10 cellular contexts compared by ENCODE assay signal in the genomic region with DNA sequence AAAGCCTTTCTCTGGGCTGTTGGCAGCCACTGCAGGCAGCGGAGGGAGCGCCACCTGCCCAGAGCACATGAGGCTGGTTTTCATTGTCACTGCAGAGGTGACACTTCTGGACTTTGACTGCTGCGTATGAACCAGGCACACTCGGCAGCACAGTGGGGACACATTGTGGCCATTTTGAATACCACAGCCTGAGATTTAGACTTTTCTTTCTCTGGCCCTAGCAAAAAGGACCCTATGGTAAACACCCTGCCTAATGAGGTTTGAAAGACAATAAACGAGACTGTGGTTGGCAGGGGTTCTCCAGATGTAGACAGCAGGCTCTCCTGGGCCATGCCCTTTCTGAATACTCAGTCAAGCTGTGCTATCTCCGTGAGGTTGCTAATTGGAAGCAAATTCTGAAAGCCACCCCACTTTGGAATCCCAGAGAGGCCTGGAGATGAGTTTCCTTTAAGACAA. TPM values are rescaled to one million over a fixed set of nuclear protein-coding genes. Genes with fewer than 3 reads are reported as not detected.
A peak's percentile ranks its signal among the peaks of the same experiment; 100 is the strongest.
DNase-seq lines count a peak whose midpoint lies in the region; ATAC-seq and TF ChIP-seq lines count a peak whose summit lies in the region.
"Had no signal": no experiment of that assay in that cellular context is flagged by ENCODE, and none has a peak within 500 bp of the region (broad histone marks: within the 10 kb centered on the region; RNA-seq: fewer than 3 reads in every experiment).

No MANE protein-coding gene starts in this region.

- peaks cover 16% of the 10 kb centered on the region for H3K27me3 Mint-ChIP-seq in activated T-cell treated with anti-CD3 and anti-CD28 coated beads, Interleukin-2, amount 50 U/mL, for 24 hours
- peaks cover 23 to 27% of the 10 kb centered on the region in 2 donors for H3K27me3 Mint-ChIP-seq in natural killer cell treated with Interleukin-12 subunit alpha and Interleukin-12 subunit beta and Interleukin-15 and Interleukin-18, amount 100 ng/mL, for 72 hours

- no peaks in the 10 kb centered on the region for H3K36me3 Mint-ChIP-seq in activated T-cell treated with anti-CD3 and anti-CD28 coated beads, Interleukin-2, amount 50 U/mL, for 24 hours (ENCODE audit: low read depth)
- H3K36me3 Mint-ChIP-seq in natural killer cell treated with Interleukin-12 subunit alpha and Interleukin-12 subunit beta and Interleukin-15 and Interleukin-18, amount 100 ng/mL, for 72 hours, result no peaks in the 10 kb centered on the region

- no peak overlapping the region for H3K27ac Mint-ChIP-seq in activated T-cell treated with anti-CD3 and anti-CD28 coated beads, Interleukin-2, amount 50 U/mL, for 24 hours
- H3K27ac Mint-ChIP-seq in natural killer cell treated with Interleukin-12 subunit alpha and Interleukin-12 subunit beta and Interleukin-15 and Interleukin-18, amount 100 ng/mL, for 72 hours, result no peak overlapping the region

- H3K4me3 ChIP-seq in HEK293 (ENCODE audit: low read depth, low read length), result no peak overlapping the region

- H3K4me1 ChIP-seq in HEK293 (ENCODE audit: control insufficient read depth, insufficient read depth, low read length), result no peaks in the 10 kb centered on the region

- no peak overlapping the region for H3K4me3 Mint-ChIP-seq in activated T-cell treated with anti-CD3 and anti-CD28 coated beads, Interleukin-2, amount 50 U/mL, for 24 hours
- no peak overlapping the region for H3K4me3 Mint-ChIP-seq in natural killer cell treated with Interleukin-12 subunit alpha and Interleukin-12 subunit beta and Interleukin-15 and Interleukin-18, amount 100 ng/mL, for 72 hours
- H3K4me3 Mint-ChIP-seq: central memory CD8-positive, alpha-beta T cell had no signal

- CTCF ChIA-PET in HEK293 (lab: Yijun Ruan, JAX), result interaction anchor here (0.6 to 12.4 kb wide), 12 partner anchors 50 to 670 kb away, joined by 3 to 219 read pairs (median 3); no protein-coding TSS in a partner anchor

- no peaks in the 10 kb centered on the region for H3K9me3 Mint-ChIP-seq in activated T-cell treated with anti-CD3 and anti-CD28 coated beads, Interleukin-2, amount 50 U/mL, for 24 hours
- H3K9me3 Mint-ChIP-seq in natural killer cell treated with Interleukin-12 subunit alpha and Interleukin-12 subunit beta and Interleukin-15 and Interleukin-18, amount 100 ng/mL, for 72 hours, result no peaks in the 10 kb centered on the region
- H3K9me3 Mint-ChIP-seq: central memory CD8-positive, alpha-beta T cell had no signal

- TF ChIP-seq CTCF in HEK293 (tag by site-specific recombination; IDR thresholded peaks at IDR 0.05), result peak; percentile 93

- no peaks in the 10 kb centered on the region for H3K36me3 ChIP-seq in HEK293 (ENCODE audit: control insufficient read depth in 2 of 2, insufficient read depth in 1 of 2, low read length in 2 of 2)

- DNase-seq in activated T-cell treated with anti-CD3 and anti-CD28 coated beads for 48 hours (ENCODE audit: low read depth), result peak; percentile 7
- DNase-seq in activated T-cell treated with anti-CD3 and anti-CD28 coated beads, Interleukin-2, amount 50 U/mL, for 24 hours, result no peak
- DNase-seq in NCI-H2081 (lab: John Stamatoyannopoulos, UW), result peak; percentile 68 to 83
- peak; percentile 35 for DNase-seq in UCSD-AML1 (lab: John Stamatoyannopoulos, UW; ENCODE audit: unreplicated experiment)
- peak; percentile 32 for DNase-seq in fibroblast of gingiva (ENCODE audit: low read depth)
- no peak for DNase-seq in natural killer cell treated with Interleukin-12 subunit alpha and Interleukin-12 subunit beta and Interleukin-15 and Interleukin-18, amount 100 ng/mL, for 72 hours (ENCODE audit: low spot score)

- no peaks in the 10 kb centered on the region for H3K9me3 ChIP-seq in HEK293 (ENCODE audit: control insufficient read depth, insufficient read depth, low read depth, low read length)

- no peak overlapping the region for H3K27ac ChIP-seq in HEK293 (ENCODE audit: extremely low read depth, low read depth, low read length)

- ATAC-seq in natural killer cell treated with Interleukin-12 subunit alpha and Interleukin-12 subunit beta and Interleukin-15 and Interleukin-18, amount 100 ng/mL, for 72 hours, result peak; percentile 49 to 52
- ATAC-seq in GM21528 (IDR thresholded peaks at IDR 0.05; ENCODE audit: low FRiP score, unreplicated experiment), result no peak

- POLR2A ChIA-PET in HEK293 (lab: Yijun Ruan, JAX), result no interaction called here

- H3K4me1 Mint-ChIP-seq in activated T-cell treated with anti-CD3 and anti-CD28 coated beads, Interleukin-2, amount 50 U/mL, for 24 hours (ENCODE audit: low read depth), result peaks cover 7% of the 10 kb centered on the region
- peaks cover 5 to 10% of the 10 kb centered on the region in 2 donors for H3K4me1 Mint-ChIP-seq in natural killer cell treated with Interleukin-12 subunit alpha and Interleukin-12 subunit beta and Interleukin-15 and Interleukin-18, amount 100 ng/mL, for 72 hours (ENCODE audit: low read depth in 2 of 2)

TF ChIP-seq in HEK293, 187 proteins besides CTCF, POLR2A, EP300 and RAD21:
- TF ChIP-seq, protein P1, sequence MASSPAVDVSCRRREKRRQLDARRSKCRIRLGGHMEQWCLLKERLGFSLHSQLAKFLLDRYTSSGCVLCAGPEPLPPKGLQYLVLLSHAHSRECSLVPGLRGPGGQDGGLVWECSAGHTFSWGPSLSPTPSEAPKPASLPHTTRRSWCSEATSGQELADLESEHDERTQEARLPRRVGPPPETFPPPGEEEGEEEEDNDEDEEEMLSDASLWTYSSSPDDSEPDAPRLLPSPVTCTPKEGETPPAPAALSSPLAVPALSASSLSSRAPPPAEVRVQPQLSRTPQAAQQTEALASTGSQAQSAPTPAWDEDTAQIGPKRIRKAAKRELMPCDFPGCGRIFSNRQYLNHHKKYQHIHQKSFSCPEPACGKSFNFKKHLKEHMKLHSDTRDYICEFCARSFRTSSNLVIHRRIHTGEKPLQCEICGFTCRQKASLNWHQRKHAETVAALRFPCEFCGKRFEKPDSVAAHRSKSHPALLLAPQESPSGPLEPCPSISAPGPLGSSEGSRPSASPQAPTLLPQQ (tag by site-specific recombination; IDR thresholded peaks at IDR 0.05), result 0 out of 2 replicates have a peak, but pooled peaks have one; percentile 20
- TF ChIP-seq ZNF335 (tag by site-specific recombination; conservative IDR thresholded peaks at IDR 0.05) (peak; percentile 69), KLF9 (tag by site-specific recombination; IDR thresholded peaks at IDR 0.05; ENCODE audit: low read depth) (no peak), ZNF654 (tag by site-specific recombination; IDR thresholded peaks at IDR 0.05; ENCODE audit: low read depth) (peak; percentile 65), OSR2 (tag by site-specific recombination; IDR thresholded peaks at IDR 0.05) (no peak), ZNF16 (tag by site-specific recombination; IDR thresholded peaks at IDR 0.05; ENCODE audit: low read depth) (peak; percentile 33; the same call in 1 of the 2 replicates), PRDM1 (tag by site-specific recombination; IDR thresholded peaks at IDR 0.05) (peak; percentile 26; the same call in 1 of the 2 replicates), ZNF561 (tag by site-specific recombination; IDR thresholded peaks at IDR 0.05; ENCODE audit: borderline replicate concordance) (peak; percentile 35; the same call in 1 of the 2 replicates)
- TF ChIP-seq, protein P2, sequence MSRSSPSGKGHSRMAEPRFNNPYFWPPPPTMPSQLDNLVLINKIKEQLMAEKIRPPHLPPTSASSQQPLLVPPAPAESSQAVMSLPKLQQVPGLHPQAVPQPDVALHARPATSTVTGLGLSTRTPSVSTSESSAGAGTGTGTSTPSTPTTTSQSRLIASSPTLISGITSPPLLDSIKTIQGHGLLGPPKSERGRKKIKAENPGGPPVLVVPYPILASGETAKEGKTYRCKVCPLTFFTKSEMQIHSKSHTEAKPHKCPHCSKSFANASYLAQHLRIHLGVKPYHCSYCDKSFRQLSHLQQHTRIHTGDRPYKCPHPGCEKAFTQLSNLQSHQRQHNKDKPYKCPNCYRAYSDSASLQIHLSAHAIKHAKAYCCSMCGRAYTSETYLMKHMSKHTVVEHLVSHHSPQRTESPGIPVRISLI (tag by site-specific recombination; IDR thresholded peaks at IDR 0.05), result no peak
- TF ChIP-seq, protein P3, sequence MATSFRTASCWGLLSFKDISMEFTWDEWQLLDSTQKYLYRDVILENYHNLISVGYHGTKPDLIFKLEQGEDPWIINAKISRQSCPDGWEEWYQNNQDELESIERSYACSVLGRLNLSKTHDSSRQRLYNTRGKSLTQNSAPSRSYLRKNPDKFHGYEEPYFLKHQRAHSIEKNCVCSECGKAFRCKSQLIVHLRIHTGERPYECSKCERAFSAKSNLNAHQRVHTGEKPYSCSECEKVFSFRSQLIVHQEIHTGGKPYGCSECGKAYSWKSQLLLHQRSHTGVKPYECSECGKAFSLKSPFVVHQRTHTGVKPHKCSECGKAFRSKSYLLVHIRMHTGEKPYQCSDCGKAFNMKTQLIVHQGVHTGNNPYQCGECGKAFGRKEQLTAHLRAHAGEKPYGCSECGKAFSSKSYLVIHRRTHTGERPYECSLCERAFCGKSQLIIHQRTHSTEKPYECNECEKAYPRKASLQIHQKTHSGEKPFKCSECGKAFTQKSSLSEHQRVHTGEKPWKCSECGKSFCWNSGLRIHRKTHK (tag by site-specific recombination; IDR thresholded peaks at IDR 0.05), result no peak

RNA-seq across cellular contexts. Expression of a gene that starts 12.0 kb away (rescaled TPM):
- not detected for total RNA-seq in natural killer cell treated with Interleukin-12 subunit alpha and Interleukin-12 subunit beta and Interleukin-15 and Interleukin-18, amount 100 ng/mL, for 72 hours
- total RNA-seq: subcutaneous adipose tissue had no signal

RNA-seq across cellular contexts. Expression of a gene that starts 23.5 kb away (rescaled TPM):
- total RNA-seq in natural killer cell treated with Interleukin-12 subunit alpha and Interleukin-12 subunit beta and Interleukin-15 and Interleukin-18, amount 100 ng/mL, for 72 hours, result 10 to 100 TPM in 1 of 2 donors, 1 to 10 TPM in 1; 4.4 to 14.9 TPM

Comparison
In these comparisons a context has a peak if more than half of its experiments do, and no peak if none do; other contexts are left out.
1. DNase-seq: peak in activated T-cell treated with anti-CD3 and anti-CD28 coated beads for 48 hours (single experiment), NCI-H2081 (2 of 2), UCSD-AML1 (single experiment) and fibroblast of gingiva (single experiment); none in activated T-cell treated with anti-CD3 and anti-CD28 coated beads, Interleukin-2, amount 50 U/mL, for 24 hours (single experiment) and natural killer cell treated with Interleukin-12 subunit alpha and Interleukin-12 subunit beta and Interleukin-15 and Interleukin-18, amount 100 ng/mL, for 72 hours (single experiment).